In genomic region chr3:189941679-189942078, GRCh38 we compare ENCODE assay signal across 13 cellular contexts.
A peak's percentile ranks its signal among the peaks of the same experiment; 100 is the strongest.
DNase-seq lines count a peak whose midpoint lies in the region; ATAC-seq, FAIRE-seq and TF ChIP-seq lines count a peak whose summit lies in the region.
"Had no signal": no experiment of that assay in that cellular context is flagged by ENCODE, and none has a peak within 500 bp of the region (broad histone marks: within the 10 kb centered on the region; RNA-seq: fewer than 3 reads in every experiment).

No MANE protein-coding gene starts in this region.

- TF ChIP-seq CTCF in astrocyte of the spinal cord (IDR thresholded peaks at IDR 0.05; ENCODE audit: low read depth, low read length) (no peak), HepG2 (CRISPR knock-in tag; IDR thresholded peaks at IDR 0.05) (no peak)

- H3K9me3 Mint-ChIP-seq in naive thymus-derived CD4-positive, alpha-beta T cell: no peaks in the 10 kb centered on the region
- H3K9me3 Mint-ChIP-seq: neural crest cell had no signal

- H3K36me3 ChIP-seq in HepG2 (replicated peaks in 1 of 2; ENCODE audit: control insufficient read depth in 1 of 2, insufficient read depth in 2 of 2, low read length in 2 of 2): no peaks in the 10 kb centered on the region
- H3K36me3 ChIP-seq in naive thymus-derived CD4-positive, alpha-beta T cell (ENCODE audit: control insufficient read depth in 2 of 3, insufficient read depth in 3 of 3, low read length in 3 of 3): no peaks in the 10 kb centered on the region

- H3K9ac ChIP-seq in HepG2 (ENCODE audit: insufficient read depth, low read depth, low read length): no peak overlapping the region

- no peak for TF ChIP-seq POLR2A in HepG2 (IDR thresholded peaks at IDR 0.05; ENCODE audit: insufficient read depth in 1 of 2, low read depth in 2 of 2, low read length in 2 of 2)

- H2AFZ ChIP-seq in HepG2 (ENCODE audit: low read length): no peak overlapping the region

- in situ Hi-C loops in astrocyte of the spinal cord (cut with HindIII; ENCODE audit: low sequenced_read_pairs) (no loop called here), HepG2 (cut with HindIII; ENCODE audit: extremely low pct_ligation_motif_present, low pct_unique_long_range_greater_than_20kb) (no loop called here)

- TF ChIP-seq EP300 in HepG2 (IDR thresholded peaks at IDR 0.05; ENCODE audit: low read depth in 2 of 2, low read length in 2 of 2) (peak in 1 of 2 experiments; percentile 40; a peak in 1 of 4 replicates), HepG2 (CRISPR knock-in tag; IDR thresholded peaks at IDR 0.05; ENCODE audit: borderline replicate concordance) (no peak; the same call in 1 of the 2 replicates)

- peak; percentile 68 for DNase-seq in COLO829 (ENCODE audit: low spot score)
- peak; percentile 36 for DNase-seq in HCEC 1CT
- peak; percentile 74 for DNase-seq in astrocyte of the spinal cord (ENCODE audit: low read depth, low spot score)
- DNase-seq in HepG2 (ENCODE audit: low spot score): peak; percentile 79
- DNase-seq in naive thymus-derived CD4-positive, alpha-beta T cell: no peak
- no peak for DNase-seq in NCI-H2227 (lab: John Stamatoyannopoulos, UW; ENCODE audit: unreplicated experiment)
- DNase-seq in NCI-H2107 (lab: John Stamatoyannopoulos, UW): no peak
- DNase-seq: activated CD8-positive, alpha-beta memory T cell treated with anti-CD3 and anti-CD28 coated beads, Interleukin-2, amount 10 ng/mL, durations not matched to agents 7 days and 5 days; DND-41; hippocampal formation; NCI-H1694 treated with DMSO at 0.1 percent for 48 hours had no signal

- CTCF ChIA-PET in HepG2 (lab: Yijun Ruan, JAX; ENCODE audit: low intra/inter-chr PET ratio, low total read pairs): no interaction called here
- CTCF ChIA-PET in naive thymus-derived CD4-positive, alpha-beta T cell (lab: Charles Lee): no interaction called here

- peaks cover 0 to 4% (median 0%) of the 10 kb centered on the region in 5 donors for H3K27me3 Mint-ChIP-seq in naive thymus-derived CD4-positive, alpha-beta T cell
- H3K27me3 Mint-ChIP-seq: activated CD8-positive, alpha-beta memory T cell treated with anti-CD3 and anti-CD28 coated beads, Interleukin-2, amount 10 ng/mL, durations not matched to agents 7 days and 5 days had no signal

- no peaks in the 10 kb centered on the region for H3K36me3 Mint-ChIP-seq in naive thymus-derived CD4-positive, alpha-beta T cell
- H3K36me3 Mint-ChIP-seq: activated CD8-positive, alpha-beta memory T cell treated with anti-CD3 and anti-CD28 coated beads, Interleukin-2, amount 10 ng/mL, durations not matched to agents 7 days and 5 days had no signal

- H3K9me3 ChIP-seq in HepG2 (ENCODE audit: low read length): no peaks in the 10 kb centered on the region
- H3K9me3 ChIP-seq in naive thymus-derived CD4-positive, alpha-beta T cell (ENCODE audit: control insufficient read depth in 2 of 3, low read length in 3 of 3): no peaks in the 10 kb centered on the region

- no peaks in the 10 kb centered on the region for H3K79me2 ChIP-seq in HepG2 (ENCODE audit: insufficient read depth, low read length)

- BruUV-seq in HepG2 (replicated peaks; lab: Mats Ljungman, UMichigan): no TSS peak

- no peaks in the 10 kb centered on the region for H3K4me1 Mint-ChIP-seq in naive thymus-derived CD4-positive, alpha-beta T cell
- H3K4me1 Mint-ChIP-seq: activated CD8-positive, alpha-beta memory T cell treated with anti-CD3 and anti-CD28 coated beads, Interleukin-2, amount 10 ng/mL, durations not matched to agents 7 days and 5 days; neural crest cell had no signal

- peak; percentile 91 for ATAC-seq in HepG2
- ATAC-seq in naive thymus-derived CD4-positive, alpha-beta T cell: no peak
- ATAC-seq in HG03457 (IDR thresholded peaks at IDR 0.05; ENCODE audit: unreplicated experiment): no peak
- ATAC-seq: activated CD8-positive, alpha-beta memory T cell treated with anti-CD3 and anti-CD28 coated beads, Interleukin-2, amount 10 ng/mL, durations not matched to agents 7 days and 5 days had no signal

- FAIRE-seq in HepG2 (lab: Jason Lieb, UNC): peak; percentile 75

- H3K4me3 Mint-ChIP-seq in naive thymus-derived CD4-positive, alpha-beta T cell: no peak overlapping the region
- H3K4me3 Mint-ChIP-seq: activated CD8-positive, alpha-beta memory T cell treated with anti-CD3 and anti-CD28 coated beads, Interleukin-2, amount 10 ng/mL, durations not matched to agents 7 days and 5 days; neural crest cell had no signal

- no peak overlapping the region for H3K27ac Mint-ChIP-seq in naive thymus-derived CD4-positive, alpha-beta T cell
- H3K27ac Mint-ChIP-seq: activated CD8-positive, alpha-beta memory T cell treated with anti-CD3 and anti-CD28 coated beads, Interleukin-2, amount 10 ng/mL, durations not matched to agents 7 days and 5 days had no signal

- 0% methylated on average over 2 of the region's 2 CpGs for WGBS in HepG2 (ENCODE audit: low lambda C conversion rate)

- H3K27me3 ChIP-seq in HepG2 (ENCODE audit: control insufficient read depth in 1 of 2, insufficient read depth in 2 of 2, low read length in 2 of 2): no peaks in the 10 kb centered on the region
- no peaks in the 10 kb centered on the region for H3K27me3 ChIP-seq in naive thymus-derived CD4-positive, alpha-beta T cell (ENCODE audit: control insufficient read depth in 2 of 2, insufficient read depth in 2 of 2, low read length in 2 of 2)

- POLR2A ChIA-PET in HepG2 (lab: Yijun Ruan, JAX): no interaction called here
- POLR2A ChIA-PET in naive thymus-derived CD4-positive, alpha-beta T cell (lab: Charles Lee): no interaction called here

- no peak for TF ChIP-seq RAD21 in HepG2 (CRISPR knock-in tag; IDR thresholded peaks at IDR 0.05)

- H4K20me1 ChIP-seq in HepG2 (ENCODE audit: insufficient read depth, low read length): no peaks in the 10 kb centered on the region

- H3K4me3 ChIP-seq in astrocyte of the spinal cord (ENCODE audit: low read depth, low read length) (no peak overlapping the region), HepG2 (replicated peaks in 1 of 3; ENCODE audit: insufficient read depth in 1 of 3, low read depth in 2 of 3, low read length in 3 of 3) (no peak overlapping the region)
- H3K4me3 ChIP-seq in naive thymus-derived CD4-positive, alpha-beta T cell (ENCODE audit: low read length): no peak overlapping the region

- H3K4me2 ChIP-seq in HepG2 (ENCODE audit: low read depth, low read length): peak overlapping the region; percentile 62

- intact Hi-C loops in HepG2 (cut with micrococcal nuclease; ENCODE audit: unreplicated experiment): no loop called here
- intact Hi-C loops in naive thymus-derived CD4-positive, alpha-beta T cell (cut with micrococcal nuclease): no loop called here

- no peak overlapping the region for H3K27ac ChIP-seq in HepG2 (ENCODE audit: extremely low read length, insufficient read depth, low read length)
- H3K27ac ChIP-seq in naive thymus-derived CD4-positive, alpha-beta T cell (ENCODE audit: low read depth, low read length): no peak overlapping the region

- peaks cover 25% of the 10 kb centered on the region for H3K4me1 ChIP-seq in HepG2 (ENCODE audit: insufficient read depth, low read length)
- no peaks in the 10 kb centered on the region for H3K4me1 ChIP-seq in naive thymus-derived CD4-positive, alpha-beta T cell (ENCODE audit: control insufficient read depth in 2 of 2, insufficient read depth in 2 of 2, low read length in 2 of 2)

TF ChIP-seq in HepG2, 621 proteins besides CTCF, POLR2A, EP300 and RAD21 (continues in another document):
- peak; percentile 55 for TF ChIP-seq TCF7 (IDR thresholded peaks at IDR 0.05; ENCODE audit: low read depth)
- TF ChIP-seq HNF4A (CRISPR knock-in tag; IDR thresholded peaks at IDR 0.05): peak; percentile 46
- no peak for TF ChIP-seq SOX6 (IDR thresholded peaks at IDR 0.05)
- peak; percentile 72 for TF ChIP-seq SOX6 (CRISPR knock-in tag; IDR thresholded peaks at IDR 0.05)
- TF ChIP-seq ZNF761 (CRISPR knock-in tag; conservative IDR thresholded peaks at IDR 0.05): no peak
- TF ChIP-seq TFAP4 (IDR thresholded peaks at IDR 0.05; ENCODE audit: borderline replicate concordance, low read depth): peak; percentile 71; the same call in 1 of the 2 replicates
- TF ChIP-seq PAXIP1 (CRISPR knock-in tag; conservative IDR thresholded peaks at IDR 0.05): 0 out of 2 replicates have a peak, but pooled peaks have one; percentile 18
- TF ChIP-seq SMAD9 (CRISPR knock-in tag; IDR thresholded peaks at IDR 0.05): no peak

Comparison
In these comparisons a context has a peak if more than half of its experiments do, and no peak if none do; other contexts are left out.
1. DNase-seq: peak in COLO829 (single experiment), HCEC 1CT (single experiment), astrocyte of the spinal cord (single experiment) and HepG2 (single experiment); none in naive thymus-derived CD4-positive, alpha-beta T cell (0 of 9), NCI-H2227 (single experiment) and NCI-H2107 (single experiment).